2 cellular contexts compared by ENCODE assay signal in genomic region chr1:25420715-25421114, GRCh38. TPM values are rescaled to one million over a fixed set of nuclear protein-coding genes. Genes with fewer than 3 reads are reported as not detected.
"Had no signal": no experiment of that assay in that cellular context is flagged by ENCODE, and none has a peak within 500 bp of the region (broad histone marks: within the 10 kb centered on the region; RNA-seq: fewer than 3 reads in every experiment).

TSS of gene RHCE (minus strand) at chr1:25420825. CDS start at chr1:25420786, 39 bp downstream.

RNA-seq across cellular contexts. Expression of gene RHCE, which starts in this region (rescaled TPM):
- total RNA-seq: activated CD8-positive, alpha-beta memory T cell treated with anti-CD3 and anti-CD28 coated beads, Interleukin-2, amount 10 ng/mL, durations not matched to agents 7 days and 5 days; ascending aorta had no signal
